In the genomic region with DNA sequence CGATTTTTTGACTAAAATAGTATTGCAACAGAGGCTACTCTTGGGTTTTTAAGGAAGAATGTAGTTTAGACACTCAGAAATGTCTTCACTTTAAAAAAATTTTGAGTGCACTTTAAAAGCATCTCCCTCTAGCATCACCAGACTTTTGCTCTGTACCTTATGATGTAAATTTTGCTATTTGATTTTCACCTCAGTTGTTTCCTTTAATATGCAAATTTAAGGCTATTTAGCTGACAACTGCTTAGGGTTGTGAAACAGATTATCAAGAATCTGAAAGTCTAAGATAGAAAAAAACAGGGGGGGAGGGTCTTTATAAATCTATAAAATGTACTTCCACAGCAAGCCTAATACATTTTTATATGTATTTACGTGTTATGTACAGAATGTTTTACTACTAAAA, we compare ENCODE assay signal across 38 cellular contexts.
"Had no signal": no experiment of that assay in that cellular context is flagged by ENCODE, and none has a peak within 500 bp of the region (broad histone marks: within the 10 kb centered on the region; RNA-seq: fewer than 3 reads in every experiment).

No MANE protein-coding gene starts in this region.

- H3K27ac ChIP-seq: adrenal gland, body of pancreas, brain microvascular endothelial cell, breast epithelium, VCaP had no signal

- H3K9me3 ChIP-seq: adrenal gland, body of pancreas, breast epithelium had no signal

- H3K36me3 ChIP-seq: adrenal gland, brain microvascular endothelial cell, breast epithelium had no signal

- FAIRE-seq: astrocyte, TTC549 had no signal

- H3K4me3 ChIP-seq: adrenal gland, body of pancreas, breast epithelium had no signal

- H3K27me3 Mint-ChIP-seq: activated CD4-positive, alpha-beta memory T cell treated with anti-CD3 and anti-CD28 coated beads, Interleukin-2, amount 10 ng/mL, durations not matched to agents 7 days and 5 days; activated CD4-positive, alpha-beta T cell treated with anti-CD3 and anti-CD28 coated beads, Interleukin-2, amount 10 ng/mL, durations not matched to agents 7 days and 5 days; activated naive CD8-positive, alpha-beta T cell treated with anti-CD3 and anti-CD28 coated beads for 36 hours had no signal

- H3K27ac Mint-ChIP-seq: activated CD4-positive, alpha-beta memory T cell treated with anti-CD3 and anti-CD28 coated beads, Interleukin-2, amount 10 ng/mL, durations not matched to agents 7 days and 5 days; activated CD4-positive, alpha-beta T cell treated with anti-CD3 and anti-CD28 coated beads for 36 hours; activated CD4-positive, alpha-beta T cell treated with anti-CD3 and anti-CD28 coated beads, Interleukin-2, amount 10 ng/mL, durations not matched to agents 7 days and 5 days; activated CD8-positive, alpha-beta memory T cell treated with anti-CD3 and anti-CD28 coated beads, Interleukin-2, amount 10 ng/mL, durations not matched to agents 7 days and 5 days; activated CD8-positive, alpha-beta T cell treated with anti-CD3 and anti-CD28 coated beads, Interleukin-2, amount 10 ng/mL, durations not matched to agents 7 days and 5 days; activated naive CD4-positive, alpha-beta T cell treated with anti-CD3 and anti-CD28 coated beads for 36 hours; activated naive CD4-positive, alpha-beta T cell treated with anti-CD3 and anti-CD28 coated beads, Interleukin-2, amount 50 U/mL, for 72 hours; activated naive CD8-positive, alpha-beta T cell treated with anti-CD3 and anti-CD28 coated beads for 36 hours; activated T-cell treated with anti-CD3 and anti-CD28 coated beads, Interleukin-2, amount 50 U/mL, for 72 hours; activated T-helper 1 cell treated with anti-CD3 and anti-CD28 coated beads, Interleukin-12 subunit alpha, Interleukin-12 subunit beta, Interleukin-2, Interleukin-4 antibody, amounts not matched to agents 30 ng/mL and 10 ng/mL and 1 ng/mL, durations not matched to agents 14 hours and 24 hours and 36 hours; activated T-helper 17 cell treated with anti-CD3 and anti-CD28 coated beads, Interleukin-2, amount 50 U/mL, for 72 hours; T-helper 1 cell treated with Interleukin-12 subunit alpha and Interleukin-12 subunit beta and Interleukin-4 antibody, amounts not matched to agents 30 μg/mL and 1 μg/mL, for 36 hours; T-helper 2 cell treated with Interferon-gamma antibody and Interleukin-4, amounts not matched to agents 5 μg/mL and 100 μg/mL, for 36 hours had no signal

- DNase-seq: activated CD4-positive, alpha-beta memory T cell treated with anti-CD3 and anti-CD28 coated beads, Interleukin-2, amount 10 ng/mL, durations not matched to agents 7 days and 5 days; activated CD4-positive, alpha-beta T cell treated with anti-CD3 and anti-CD28 coated beads for 1 hour; activated CD4-positive, alpha-beta T cell treated with anti-CD3 and anti-CD28 coated beads for 36 hours; activated CD4-positive, alpha-beta T cell treated with anti-CD3 and anti-CD28 coated beads for 48 hours; activated CD4-positive, alpha-beta T cell treated with anti-CD3 and anti-CD28 coated beads, Interleukin-2, amount 10 ng/mL, durations not matched to agents 7 days and 5 days; activated CD4-positive, alpha-beta T cell treated with anti-CD3 and anti-CD28 coated beads, Interleukin-2, amount 50 U/mL, for 48 hours; activated CD4-positive, CD25-positive, alpha-beta regulatory T cell; activated CD8-positive, alpha-beta memory T cell treated with anti-CD3 and anti-CD28 coated beads for 24 hours; activated CD8-positive, alpha-beta memory T cell treated with anti-CD3 and anti-CD28 coated beads, Interleukin-2, amount 10 ng/mL, durations not matched to agents 7 days and 5 days; activated CD8-positive, alpha-beta memory T cell treated with anti-CD3 and anti-CD28 coated beads, Interleukin-2, amount 50 U/mL, for 48 hours; activated CD8-positive, alpha-beta T cell treated with anti-CD3 and anti-CD28 coated beads, Interleukin-2, amount 10 ng/mL, durations not matched to agents 7 days and 5 days; activated effector memory CD4-positive, alpha-beta T cell treated with anti-CD3 and anti-CD28 coated beads, Interleukin-2, amount 50 U/mL, for 16 hours; activated gamma-delta T cell treated with Interleukin-2 at 50 U/mL for 16 hours; activated naive CD4-positive, alpha-beta T cell; activated naive CD4-positive, alpha-beta T cell treated with anti-CD3 and anti-CD28 coated beads for 36 hours; activated naive CD4-positive, alpha-beta T cell treated with anti-CD3 and anti-CD28 coated beads, Interleukin-2, amount 50 U/mL, for 16 hours; activated naive CD8-positive, alpha-beta T cell treated with anti-CD3 and anti-CD28 coated beads for 36 hours; activated T-cell treated with anti-CD3 and anti-CD28 coated beads, Interleukin-2, amount 50 U/mL, for 1 hour; activated T-cell treated with anti-CD3 and anti-CD28 coated beads, Interleukin-2, amount 50 U/mL, for 4 hours; activated T-cell treated with anti-CD3 and anti-CD28 coated beads, Interleukin-2, amount 50 U/mL, for 72 hours; adrenal gland; amniotic stem cell; aorta; body of pancreas; brain microvascular endothelial cell; central memory CD4-positive, alpha-beta T cell; T-helper 1 cell; T-helper 2 cell; T-helper 9 cell had no signal

- H3K36me3 Mint-ChIP-seq: activated CD8-positive, alpha-beta memory T cell treated with anti-CD3 and anti-CD28 coated beads, Interleukin-2, amount 10 ng/mL, durations not matched to agents 7 days and 5 days; activated naive CD4-positive, alpha-beta T cell treated with anti-CD3 and anti-CD28 coated beads, Interleukin-2, amount 50 U/mL, for 72 hours; activated naive CD8-positive, alpha-beta T cell treated with anti-CD3 and anti-CD28 coated beads for 36 hours had no signal

- H3K4me1 Mint-ChIP-seq: activated CD4-positive, alpha-beta memory T cell treated with anti-CD3 and anti-CD28 coated beads, Interleukin-2, amount 10 ng/mL, durations not matched to agents 7 days and 5 days; activated CD4-positive, alpha-beta T cell treated with anti-CD3 and anti-CD28 coated beads for 36 hours; activated CD4-positive, alpha-beta T cell treated with anti-CD3 and anti-CD28 coated beads, Interleukin-2, amount 10 ng/mL, durations not matched to agents 7 days and 5 days; activated CD8-positive, alpha-beta memory T cell treated with anti-CD3 and anti-CD28 coated beads, Interleukin-2, amount 10 ng/mL, durations not matched to agents 7 days and 5 days; activated naive CD8-positive, alpha-beta T cell treated with anti-CD3 and anti-CD28 coated beads for 36 hours; activated T-helper 17 cell treated with anti-CD3 and anti-CD28 coated beads, Interleukin-2, amount 50 U/mL, for 72 hours had no signal

- H3K4me1 ChIP-seq: adrenal gland, body of pancreas, breast epithelium had no signal

- H3K9me3 Mint-ChIP-seq: activated CD4-positive, alpha-beta memory T cell treated with anti-CD3 and anti-CD28 coated beads, Interleukin-2, amount 10 ng/mL, durations not matched to agents 7 days and 5 days; activated CD4-positive, alpha-beta T cell treated with anti-CD3 and anti-CD28 coated beads, Interleukin-2, amount 10 ng/mL, durations not matched to agents 7 days and 5 days; activated naive CD4-positive, alpha-beta T cell treated with anti-CD3 and anti-CD28 coated beads, Interleukin-2, amount 50 U/mL, for 72 hours; activated naive CD8-positive, alpha-beta T cell treated with anti-CD3 and anti-CD28 coated beads for 36 hours; activated T-cell treated with anti-CD3 and anti-CD28 coated beads, Interleukin-2, amount 50 U/mL, for 4 hours; activated T-cell treated with anti-CD3 and anti-CD28 coated beads, Interleukin-2, amount 50 U/mL, for 72 hours; activated T-helper 1 cell treated with anti-CD3 and anti-CD28 coated beads, Interleukin-12 subunit alpha, Interleukin-12 subunit beta, Interleukin-2, Interleukin-4 antibody, amounts not matched to agents 30 ng/mL and 10 ng/mL and 1 ng/mL, durations not matched to agents 14 hours and 24 hours and 36 hours; activated T-helper 17 cell treated with anti-CD3 and anti-CD28 coated beads, Interleukin-2, amount 50 U/mL, for 72 hours; T-helper 1 cell treated with Interleukin-12 subunit alpha and Interleukin-12 subunit beta and Interleukin-4 antibody, amounts not matched to agents 30 μg/mL and 1 μg/mL, for 36 hours; T-helper 2 cell treated with Interferon-gamma antibody and Interleukin-4, amounts not matched to agents 5 μg/mL and 100 μg/mL, for 36 hours had no signal

- H3K4me3 Mint-ChIP-seq: activated CD4-positive, alpha-beta memory T cell treated with anti-CD3 and anti-CD28 coated beads, Interleukin-2, amount 10 ng/mL, durations not matched to agents 7 days and 5 days; activated CD4-positive, alpha-beta T cell treated with anti-CD3 and anti-CD28 coated beads for 36 hours; activated CD4-positive, alpha-beta T cell treated with anti-CD3 and anti-CD28 coated beads, Interleukin-2, amount 10 ng/mL, durations not matched to agents 7 days and 5 days; activated CD8-positive, alpha-beta memory T cell treated with anti-CD3 and anti-CD28 coated beads, Interleukin-2, amount 10 ng/mL, durations not matched to agents 7 days and 5 days; activated CD8-positive, alpha-beta T cell treated with anti-CD3 and anti-CD28 coated beads, Interleukin-2, amount 10 ng/mL, durations not matched to agents 7 days and 5 days; activated naive CD4-positive, alpha-beta T cell treated with anti-CD3 and anti-CD28 coated beads for 36 hours; activated naive CD8-positive, alpha-beta T cell treated with anti-CD3 and anti-CD28 coated beads for 36 hours; activated T-cell treated with anti-CD3 and anti-CD28 coated beads, Interleukin-2, amount 50 U/mL, for 4 hours; activated T-cell treated with anti-CD3 and anti-CD28 coated beads, Interleukin-2, amount 50 U/mL, for 72 hours; activated T-helper 1 cell treated with anti-CD3 and anti-CD28 coated beads, Interleukin-12 subunit alpha, Interleukin-12 subunit beta, Interleukin-2, Interleukin-4 antibody, amounts not matched to agents 30 ng/mL and 10 ng/mL and 1 ng/mL, durations not matched to agents 14 hours and 24 hours and 36 hours; activated T-helper 17 cell treated with anti-CD3 and anti-CD28 coated beads, Interleukin-2, amount 50 U/mL, for 72 hours; T-helper 1 cell treated with Interleukin-12 subunit alpha and Interleukin-12 subunit beta and Interleukin-4 antibody, amounts not matched to agents 30 μg/mL and 1 μg/mL, for 36 hours; T-helper 2 cell treated with Interferon-gamma antibody and Interleukin-4, amounts not matched to agents 5 μg/mL and 100 μg/mL, for 36 hours had no signal

- H3K27me3 ChIP-seq: adrenal gland, body of pancreas, brain microvascular endothelial cell, breast epithelium had no signal
